In genomic region chr1:32001863-32002262, GRCh38 we compare ENCODE assay signal across 29 cellular contexts.
"Had no signal": no experiment of that assay in that cellular context is flagged by ENCODE, and none has a peak within 500 bp of the region (broad histone marks: within the 10 kb centered on the region; RNA-seq: fewer than 3 reads in every experiment).

No MANE protein-coding gene starts in this region.

- H3K27ac ChIP-seq: esophagus muscularis mucosa, foreskin keratinocyte, heart left ventricle, right atrium auricular region, thyroid gland, upper lobe of left lung, vagina, WERI-Rb-1 had no signal

- ATAC-seq: activated naive CD8-positive, alpha-beta T cell treated with anti-CD3 and anti-CD28 coated beads, Interleukin-2, amount 50 U/mL, for 24 hours; activated T-cell treated with anti-CD3 and anti-CD28 coated beads, Interleukin-2, amount 50 U/mL, for 4 hours; foreskin keratinocyte; heart left ventricle; natural killer cell; stimulated activated memory B cell treated with anti-CD40 and anti-IgM and Interleukin-4, amounts not matched to agents 10 μg/mL and 1 μg/mL and 100 μg/mL, for 72 hours; stimulated activated naive CD8-positive, alpha-beta T cell treated with anti-CD3 and anti-CD28 coated beads, Interleukin-15, amount 100 ng/mL, for 72 hours had no signal

- H3K36me3 ChIP-seq: esophagus muscularis mucosa, heart left ventricle, right atrium auricular region, thyroid gland, upper lobe of left lung, vagina, WERI-Rb-1 had no signal

- H3K4me2 ChIP-seq: smooth muscle cell had no signal

- H3K4me1 ChIP-seq: esophagus muscularis mucosa, foreskin keratinocyte, right atrium auricular region, thyroid gland, vagina had no signal

- H3K4me3 Mint-ChIP-seq: activated CD4-positive, alpha-beta memory T cell treated with anti-CD3 and anti-CD28 coated beads for 36 hours; activated CD4-positive, alpha-beta T cell treated with anti-CD3 and anti-CD28 coated beads, Interleukin-2, amount 10 ng/mL, durations not matched to agents 24 days and 14 days; activated naive CD4-positive, alpha-beta T cell treated with anti-CD3 and anti-CD28 coated beads, Interleukin-2, amount 50 U/mL, for 24 hours; activated naive CD8-positive, alpha-beta T cell treated with anti-CD3 and anti-CD28 coated beads, Interleukin-2, amount 50 U/mL, for 24 hours; activated T-cell treated with anti-CD3 and anti-CD28 coated beads, Interleukin-2, amount 50 U/mL, for 4 hours; natural killer cell; stimulated activated memory B cell treated with anti-CD40 and anti-IgM and Interleukin-4, amounts not matched to agents 10 μg/mL and 1 μg/mL and 100 μg/mL, for 72 hours; stimulated activated naive CD8-positive, alpha-beta T cell treated with anti-CD3 and anti-CD28 coated beads, Interleukin-15, amount 100 ng/mL, for 72 hours had no signal

- H3K9me3 Mint-ChIP-seq: activated CD4-positive, alpha-beta memory T cell treated with anti-CD3 and anti-CD28 coated beads for 36 hours; activated CD4-positive, alpha-beta T cell treated with anti-CD3 and anti-CD28 coated beads, Interleukin-2, amount 10 ng/mL, durations not matched to agents 24 days and 14 days; activated naive CD4-positive, alpha-beta T cell treated with anti-CD3 and anti-CD28 coated beads, Interleukin-2, amount 50 U/mL, for 24 hours; activated naive CD8-positive, alpha-beta T cell treated with anti-CD3 and anti-CD28 coated beads, Interleukin-2, amount 50 U/mL, for 24 hours; activated T-cell treated with anti-CD3 and anti-CD28 coated beads, Interleukin-2, amount 50 U/mL, for 4 hours; activated T-helper 2 cell treated with anti-CD3 and anti-CD28 coated beads, Interferon-gamma antibody, Interleukin-2, Interleukin-4, amounts not matched to agents 10 μg/mL and 5 μg/mL and 100 μg/mL, durations not matched to agents 14 hours and 24 hours and 36 hours; natural killer cell; stimulated activated naive CD8-positive, alpha-beta T cell treated with anti-CD3 and anti-CD28 coated beads, Interleukin-15, amount 100 ng/mL, for 72 hours had no signal

- DNase-seq: activated CD4-positive, alpha-beta memory T cell treated with anti-CD3 and anti-CD28 coated beads for 36 hours; activated CD4-positive, alpha-beta T cell treated with anti-CD3 and anti-CD28 coated beads, Interleukin-2, amount 10 ng/mL, durations not matched to agents 24 days and 14 days; activated CD4-positive, CD25-positive, alpha-beta regulatory T cell treated with anti-CD3 and anti-CD28 coated beads, Interleukin-2, amount 50 U/mL, for 72 hours; activated naive CD8-positive, alpha-beta T cell treated with anti-CD3 and anti-CD28 coated beads, Interleukin-2, amount 50 U/mL, for 24 hours; activated T-cell treated with anti-CD3 and anti-CD28 coated beads, Interleukin-2, amount 50 U/mL, for 4 hours; amygdala; caudate nucleus; cortex of kidney; foreskin keratinocyte; heart left ventricle; hypothalamus; midbrain; natural killer cell; stimulated activated CD4-positive, alpha-beta T cell treated with anti-CD3 and anti-CD28 coated beads, Interleukin-1b, Interleukin-23, amount 100 ng/mL, for 48 hours; stimulated activated CD4-positive, alpha-beta T cell treated with anti-CD3 and anti-CD28 coated beads, Interleukin-4, amount 100 ng/mL, for 4 hours; stimulated activated CD8-positive, alpha-beta memory T cell treated with anti-CD3 and anti-CD28 coated beads, Interleukin-4, amount 100 ng/mL, for 48 hours; stimulated activated naive CD8-positive, alpha-beta T cell treated with anti-CD3 and anti-CD28 coated beads, Interleukin-15, amount 100 ng/mL, for 72 hours; substantia nigra; T1000; thyroid gland; upper lobe of left lung; WERI-Rb-1 had no signal

- H3K9me3 ChIP-seq: esophagus muscularis mucosa, heart left ventricle, right atrium auricular region, thyroid gland, upper lobe of left lung, vagina had no signal

- H3K27me3 Mint-ChIP-seq: activated CD4-positive, alpha-beta memory T cell treated with anti-CD3 and anti-CD28 coated beads for 36 hours; activated naive CD4-positive, alpha-beta T cell treated with anti-CD3 and anti-CD28 coated beads, Interleukin-2, amount 50 U/mL, for 24 hours; activated naive CD8-positive, alpha-beta T cell treated with anti-CD3 and anti-CD28 coated beads, Interleukin-2, amount 50 U/mL, for 24 hours; stimulated activated memory B cell treated with anti-CD40 and anti-IgM and Interleukin-4, amounts not matched to agents 10 μg/mL and 1 μg/mL and 100 μg/mL, for 72 hours; stimulated activated naive CD8-positive, alpha-beta T cell treated with anti-CD3 and anti-CD28 coated beads, Interleukin-15, amount 100 ng/mL, for 72 hours had no signal

- H3K4me3 ChIP-seq: esophagus muscularis mucosa, heart left ventricle, right atrium auricular region, smooth muscle cell, thyroid gland, upper lobe of left lung, vagina had no signal

- H3K36me3 Mint-ChIP-seq: activated CD4-positive, alpha-beta memory T cell treated with anti-CD3 and anti-CD28 coated beads for 36 hours; activated naive CD4-positive, alpha-beta T cell treated with anti-CD3 and anti-CD28 coated beads, Interleukin-2, amount 50 U/mL, for 24 hours; natural killer cell; stimulated activated memory B cell treated with anti-CD40 and anti-IgM and Interleukin-4, amounts not matched to agents 10 μg/mL and 1 μg/mL and 100 μg/mL, for 72 hours had no signal

- H3K27me3 ChIP-seq: esophagus muscularis mucosa, foreskin keratinocyte, heart left ventricle, right atrium auricular region, thyroid gland, upper lobe of left lung, vagina had no signal

- H3K27ac Mint-ChIP-seq: activated CD4-positive, alpha-beta memory T cell treated with anti-CD3 and anti-CD28 coated beads for 36 hours; activated CD4-positive, alpha-beta T cell treated with anti-CD3 and anti-CD28 coated beads, Interleukin-2, amount 10 ng/mL, durations not matched to agents 24 days and 14 days; activated naive CD4-positive, alpha-beta T cell treated with anti-CD3 and anti-CD28 coated beads, Interleukin-2, amount 50 U/mL, for 24 hours; activated naive CD8-positive, alpha-beta T cell treated with anti-CD3 and anti-CD28 coated beads, Interleukin-2, amount 50 U/mL, for 24 hours; activated T-helper 2 cell treated with anti-CD3 and anti-CD28 coated beads, Interferon-gamma antibody, Interleukin-2, Interleukin-4, amounts not matched to agents 10 μg/mL and 5 μg/mL and 100 μg/mL, durations not matched to agents 14 hours and 24 hours and 36 hours; natural killer cell; stimulated activated memory B cell treated with anti-CD40 and anti-IgM and Interleukin-4, amounts not matched to agents 10 μg/mL and 1 μg/mL and 100 μg/mL, for 72 hours; stimulated activated naive CD8-positive, alpha-beta T cell treated with anti-CD3 and anti-CD28 coated beads, Interleukin-15, amount 100 ng/mL, for 72 hours had no signal
